9 cellular contexts compared by ENCODE assay signal in genomic region chr7:130994378-130995115, GRCh38.
DNase-seq lines count a peak whose midpoint lies in the region; ATAC-seq and TF ChIP-seq lines count a peak whose summit lies in the region.
"Had no signal": no experiment of that assay in that cellular context is flagged by ENCODE, and none has a peak within 500 bp of the region (broad histone marks: within the 10 kb centered on the region; RNA-seq: fewer than 3 reads in every experiment).

No MANE protein-coding gene starts in this region.

- H4K20me1 ChIP-seq in DND-41 (ENCODE audit: insufficient read depth, low read length): peaks cover 16% of the 10 kb centered on the region; the same call in 1 of the 2 replicates

- no peak for DNase-seq in DND-41
- DNase-seq in activated T-cell treated with anti-CD3 and anti-CD28 coated beads, Interleukin-2, amount 50 U/mL, for 4 hours: no peak
- peak; percentile 65 for DNase-seq in Right ventricle myocardium superior
- DNase-seq in psoas muscle: peak in 1 of 2 donors; percentile 61
- DNase-seq in Kasumi-1 (lab: John Stamatoyannopoulos, UW): no peak
- DNase-seq in ecto neural progenitor cell (ENCODE audit: low spot score): no peak
- DNase-seq in effector CD4-positive, alpha-beta T cell: no peak
- DNase-seq: NCI-H345 had no signal

- H3K9me3 Mint-ChIP-seq in activated T-cell treated with anti-CD3 and anti-CD28 coated beads, Interleukin-2, amount 50 U/mL, for 4 hours: no peaks in the 10 kb centered on the region

- H3K36me3 Mint-ChIP-seq in activated T-cell treated with anti-CD3 and anti-CD28 coated beads, Interleukin-2, amount 50 U/mL, for 4 hours (ENCODE audit: insufficient read depth): peaks cover 28% of the 10 kb centered on the region

- peaks cover 94% of the 10 kb centered on the region for H3K79me2 ChIP-seq in DND-41 (ENCODE audit: insufficient read depth, low read length)

- no peak overlapping the region for H2AFZ ChIP-seq in DND-41 (ENCODE audit: low read depth, low read length)

- peaks cover 85% of the 10 kb centered on the region for H3K4me1 Mint-ChIP-seq in activated T-cell treated with anti-CD3 and anti-CD28 coated beads, Interleukin-2, amount 50 U/mL, for 4 hours (ENCODE audit: low read depth)

- intact Hi-C loops in Right ventricle myocardium superior (cut with DNase I): no loop called here
- intact Hi-C loops in psoas muscle (cut with DNase I): loop anchor here in 1 of 2 donors (5.0 kb wide), 1 partner anchor 43 kb away; no protein-coding TSS in a partner anchor

- peaks cover 38% of the 10 kb centered on the region for H3K4me1 ChIP-seq in DND-41 (ENCODE audit: insufficient read depth, low read length)
- peaks cover 73% of the 10 kb centered on the region for H3K4me1 ChIP-seq in psoas muscle

- H3K4me3 Mint-ChIP-seq in activated T-cell treated with anti-CD3 and anti-CD28 coated beads, Interleukin-2, amount 50 U/mL, for 4 hours: peak overlapping the region; percentile 60

- no peak for ATAC-seq in DND-41 (ENCODE audit: insufficient read depth, low read depth)
- ATAC-seq in activated T-cell treated with anti-CD3 and anti-CD28 coated beads, Interleukin-2, amount 50 U/mL, for 4 hours: peak in 1 of 2 donors; percentile 36
- ATAC-seq in Right ventricle myocardium superior (ENCODE audit: poor library complexity): peak; percentile 79
- peak in 3 of 4 donors; percentile 47 to 58 (median 56) for ATAC-seq in psoas muscle
- no peak for ATAC-seq in GM21528 (IDR thresholded peaks at IDR 0.05; ENCODE audit: low FRiP score, unreplicated experiment)

- H3K27me3 ChIP-seq in DND-41 (ENCODE audit: insufficient read depth, low read length, poor library complexity) (no peaks in the 10 kb centered on the region), psoas muscle (ENCODE audit: insufficient read depth in 3 of 3, low read length in 2 of 3) (no peaks in the 10 kb centered on the region)

- TF ChIP-seq CTCF in DND-41 (IDR thresholded peaks at IDR 0.05; ENCODE audit: borderline replicate concordance, extremely low read depth, low read length, poor library complexity, severe bottlenecking) (no peak), psoas muscle (IDR thresholded peaks at IDR 0.05) (no peak)

- H3K4me2 ChIP-seq in DND-41 (ENCODE audit: insufficient read depth, low read length): no peak overlapping the region

- WGBS in psoas muscle, 3 donors: 21 to 43% (median 24%) methylated on average over 13 of the region's 13 CpGs

- H3K36me3 ChIP-seq in DND-41 (ENCODE audit: insufficient read depth, low read length) (peaks cover 18% of the 10 kb centered on the region; the same call in 1 of the 2 replicates), psoas muscle (ENCODE audit: insufficient read depth in 1 of 2, low read depth in 1 of 2) (peaks cover 0 to 4% of the 10 kb centered on the region in 2 donors)

- H3K9me3 ChIP-seq in DND-41 (ENCODE audit: insufficient read depth, low read length, severe bottlenecking): no peaks in the 10 kb centered on the region
- H3K9me3 ChIP-seq in psoas muscle: no peaks in the 10 kb centered on the region

- H3K4me3 ChIP-seq in DND-41 (ENCODE audit: low read depth in 1 of 2, low read length in 2 of 2) (no peak overlapping the region), psoas muscle (no peak overlapping the region)

- H3K9ac ChIP-seq in DND-41 (ENCODE audit: low read depth, low read length): no peak overlapping the region

- H3K27ac ChIP-seq in DND-41 (ENCODE audit: low read length): peak overlapping the region; percentile 1; the same call in 1 of the 2 replicates
- H3K27ac ChIP-seq in psoas muscle: peak overlapping the region; percentile 53

- H3K27me3 Mint-ChIP-seq in activated T-cell treated with anti-CD3 and anti-CD28 coated beads, Interleukin-2, amount 50 U/mL, for 4 hours (ENCODE audit: low read depth): no peaks in the 10 kb centered on the region

Comparison
In these comparisons a context has a peak if more than half of its experiments do, and no peak if none do; other contexts are left out.
1. ATAC-seq: peak in Right ventricle myocardium superior (single experiment) and psoas muscle (3 of 4); none in DND-41 (single experiment) and GM21528 (single experiment).